Comparison of ENCODE assay signal across 13 cellular contexts in the genomic region with DNA sequence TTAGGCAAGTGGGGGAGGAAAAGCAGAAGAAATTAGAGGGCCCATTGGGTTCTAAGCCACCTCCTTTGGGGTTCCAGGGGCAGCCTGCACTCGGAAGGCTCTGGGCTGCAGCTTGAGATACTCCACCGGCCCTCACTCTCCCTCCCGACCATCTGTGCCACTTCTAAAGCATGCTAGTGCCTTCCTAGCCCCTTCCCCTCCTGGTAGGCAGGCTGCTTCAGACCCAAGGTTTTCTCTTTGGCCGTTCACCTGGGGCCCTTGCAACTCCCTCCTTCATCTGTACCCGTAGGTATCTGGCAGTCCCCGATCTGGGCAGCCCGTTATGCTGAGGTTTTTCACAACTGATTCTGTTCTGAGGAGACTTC.
DNase-seq lines count a peak whose midpoint lies in the region; ATAC-seq and TF ChIP-seq lines count a peak whose summit lies in the region.
"Had no signal": no experiment of that assay in that cellular context is flagged by ENCODE, and none has a peak within 500 bp of the region (broad histone marks: within the 10 kb centered on the region; RNA-seq: fewer than 3 reads in every experiment).

No MANE protein-coding gene starts in this region.

- H3K27me3 ChIP-seq in CD4-positive, CD25-positive, alpha-beta regulatory T cell (ENCODE audit: control insufficient read depth, insufficient read depth, low read length): no peaks in the 10 kb centered on the region
- no peaks in the 10 kb centered on the region for H3K27me3 ChIP-seq in Loucy (ENCODE audit: insufficient read depth, low read length, poor library complexity, severe bottlenecking)
- H3K27me3 ChIP-seq: cardiac muscle cell had no signal

- peaks cover 16% of the 10 kb centered on the region for H4K20me1 ChIP-seq in Loucy (ENCODE audit: insufficient read depth, low read length, poor library complexity, severe bottlenecking)

- peaks cover 11% of the 10 kb centered on the region for H3F3A ChIP-seq in Loucy (ENCODE audit: low read depth)

- H3K9me3 ChIP-seq in CD4-positive, CD25-positive, alpha-beta regulatory T cell (ENCODE audit: control insufficient read depth in 2 of 2, low read length in 2 of 2): no peaks in the 10 kb centered on the region
- H3K9me3 ChIP-seq in Loucy (ENCODE audit: insufficient read depth, low read depth, low read length): no peaks in the 10 kb centered on the region
- H3K9me3 ChIP-seq: esophagus squamous epithelium, SK-N-SH, tibial artery had no signal

- TF ChIP-seq CTCF in Loucy (conservative IDR thresholded peaks at IDR 0.05; ENCODE audit: low read length) (no peak), brain (conservative IDR thresholded peaks at IDR 0.05) (no peak), nephron (IDR thresholded peaks at IDR 0.05; ENCODE audit: unreplicated experiment in 3 of 3) (no peak)

- H3K4me2 ChIP-seq in Loucy (ENCODE audit: low read depth, low read length, poor library complexity, severe bottlenecking): peak overlapping the region; percentile 82
- H3K4me2 ChIP-seq: SK-N-SH had no signal

- no peak for DNase-seq in CD4-positive, CD25-positive, alpha-beta regulatory T cell
- DNase-seq in SW480 (ENCODE audit: low spot score) (no peak), AML-193 (lab: John Stamatoyannopoulos, UW) (no peak)
- no peak for DNase-seq in activated CD4-positive, CD25-positive, alpha-beta regulatory T cell (lab: John Stamatoyannopoulos, UW)
- DNase-seq: esophagus squamous epithelium, NCI-H510A treated with DMSO at 0.1 percent for 48 hours, SK-N-SH, tibial artery had no signal

- peak overlapping the region; percentile 89 to 97 (median 94) for H3K4me3 Mint-ChIP-seq in CD4-positive, CD25-positive, alpha-beta regulatory T cell
- H3K4me3 Mint-ChIP-seq in brain (peak overlapping the region; percentile 84 to 93 (median 86)), nephron (peak overlapping the region; percentile 60 to 90 (median 84))

- ATAC-seq in CD4-positive, CD25-positive, alpha-beta regulatory T cell (ENCODE audit: low read depth in 2 of 2): no peak
- no peak for ATAC-seq in HG03521 (IDR thresholded peaks at IDR 0.05; ENCODE audit: unreplicated experiment)

- no peaks in the 10 kb centered on the region for H3K36me3 Mint-ChIP-seq in CD4-positive, CD25-positive, alpha-beta regulatory T cell
- H3K36me3 Mint-ChIP-seq in brain: no peaks in the 10 kb centered on the region
- H3K36me3 Mint-ChIP-seq in nephron (ENCODE audit: low read depth): no peaks in the 10 kb centered on the region

- H3K9me2 ChIP-seq in Loucy (replicated peaks; ENCODE audit: low read depth, low read length): no peaks in the 10 kb centered on the region
- H3K9me2 ChIP-seq: SK-N-SH had no signal

- peaks cover 14 to 74% (median 55%) of the 10 kb centered on the region in 4 donors for H3K4me1 Mint-ChIP-seq in CD4-positive, CD25-positive, alpha-beta regulatory T cell
- peaks cover 32% of the 10 kb centered on the region for H3K4me1 Mint-ChIP-seq in brain
- peaks cover 8% of the 10 kb centered on the region for H3K4me1 Mint-ChIP-seq in nephron

- peak overlapping the region; percentile 82 for H3K4me3 ChIP-seq in CD4-positive, CD25-positive, alpha-beta regulatory T cell (ENCODE audit: low read depth, low read length)
- no peak overlapping the region for H3K4me3 ChIP-seq in Loucy (ENCODE audit: low read length, poor library complexity, severe bottlenecking)
- H3K4me3 ChIP-seq: cardiac muscle cell, tibial artery had no signal

- no peaks in the 10 kb centered on the region for H3K27me3 Mint-ChIP-seq in CD4-positive, CD25-positive, alpha-beta regulatory T cell
- H3K27me3 Mint-ChIP-seq in brain (peaks cover 52% of the 10 kb centered on the region), nephron (ENCODE audit: low read depth) (peaks cover 61% of the 10 kb centered on the region)

- no peaks in the 10 kb centered on the region for H3K36me3 ChIP-seq in CD4-positive, CD25-positive, alpha-beta regulatory T cell (ENCODE audit: control insufficient read depth, insufficient read depth, low read length)
- H3K36me3 ChIP-seq in Loucy (ENCODE audit: insufficient read depth, low read length): no peaks in the 10 kb centered on the region
- H3K36me3 ChIP-seq: cardiac muscle cell, esophagus squamous epithelium, tibial artery had no signal

- peak overlapping the region; percentile 87 to 99 (median 96) for H3K27ac Mint-ChIP-seq in CD4-positive, CD25-positive, alpha-beta regulatory T cell
- H3K27ac Mint-ChIP-seq in brain: peak overlapping the region in 2 of 5 experiments; percentile 13 to 15
- H3K27ac Mint-ChIP-seq in nephron: no peak overlapping the region

- H3K9ac ChIP-seq in Loucy (ENCODE audit: low read depth, low read length, poor library complexity, severe bottlenecking): no peak overlapping the region
- H3K9ac ChIP-seq: SK-N-SH had no signal

- peak overlapping the region; percentile 90 for H3K27ac ChIP-seq in CD4-positive, CD25-positive, alpha-beta regulatory T cell (ENCODE audit: insufficient read depth, low read length, poor library complexity, severe bottlenecking)
- H3K27ac ChIP-seq: cardiac muscle cell, tibial artery had no signal

- H3K4me1 ChIP-seq in CD4-positive, CD25-positive, alpha-beta regulatory T cell (ENCODE audit: control insufficient read depth, insufficient read depth, low read length, poor library complexity, severe bottlenecking): peaks cover 73% of the 10 kb centered on the region
- H3K4me1 ChIP-seq in Loucy (ENCODE audit: insufficient read depth, low read length, poor library complexity, severe bottlenecking): peaks cover 66% of the 10 kb centered on the region

- no peak overlapping the region for H2AFZ ChIP-seq in Loucy (ENCODE audit: low read length)

- H3K79me2 ChIP-seq in Loucy (ENCODE audit: insufficient read depth, low read length): peaks cover 31% of the 10 kb centered on the region; the same call in 1 of the 2 replicates

- H3K9me3 Mint-ChIP-seq in CD4-positive, CD25-positive, alpha-beta regulatory T cell: no peaks in the 10 kb centered on the region
- H3K9me3 Mint-ChIP-seq in brain: no peaks in the 10 kb centered on the region
- H3K9me3 Mint-ChIP-seq in nephron: no peaks in the 10 kb centered on the region

Comparison
In these comparisons a context has a peak if more than half of its experiments do, and no peak if none do; other contexts are left out.
1. H3K27ac Mint-ChIP-seq: peak in CD4-positive, CD25-positive, alpha-beta regulatory T cell (3 of 3); none in nephron (0 of 3).
2. Peak in every context shown above with its lines, with median percentiles within 50 percentile points of each other: H3K4me3 Mint-ChIP-seq.